In genomic region chr3:121658716-121659435, GRCh38 we compare ENCODE assay signal across 13 cellular contexts. TPM values are rescaled to one million over a fixed set of nuclear protein-coding genes. Genes with fewer than 3 reads are reported as not detected.
A peak's percentile ranks its signal among the peaks of the same experiment; 100 is the strongest.
DNase-seq lines count a peak whose midpoint lies in the region; ATAC-seq, FAIRE-seq and TF ChIP-seq lines count a peak whose summit lies in the region.
"Had no signal": no experiment of that assay in that cellular context is flagged by ENCODE, and none has a peak within 500 bp of the region (broad histone marks: within the 10 kb centered on the region; RNA-seq: fewer than 3 reads in every experiment).

No MANE protein-coding gene starts in this region.

- POLR2A ChIA-PET in CD4-positive, alpha-beta memory T cell (lab: Charles Lee; ENCODE audit: partially characterized antibody) = interaction anchor here (0.5 to 4.1 kb wide), 3 partner anchors 11 to 172 kb away, joined by 3 to 33 read pairs (median 6); partner anchors contain the start of gene GOLGB1

- H3K4me3 ChIP-seq in CD4-positive, alpha-beta memory T cell (ENCODE audit: low read length in 2 of 2) = peak overlapping the region; percentile 58 to 76
- peak overlapping the region in 1 of 3 donors; percentile 39 for H3K4me3 ChIP-seq in right lobe of liver

- intact Hi-C loops in CD4-positive, alpha-beta memory T cell (cut with micrococcal nuclease) = no loop called here
- intact Hi-C loops in natural killer cell (cut with micrococcal nuclease) = no loop called here
- intact Hi-C loops in right lobe of liver (cut with DNase I) = no loop called here

- peaks cover 59% of the 10 kb centered on the region for H3K4me1 ChIP-seq in CD4-positive, alpha-beta memory T cell (ENCODE audit: insufficient read depth, low read length)
- H3K4me1 ChIP-seq in right lobe of liver = no peaks in the 10 kb centered on the region
- H3K4me1 ChIP-seq: gastroesophageal sphincter had no signal

- 72% methylated on average over 5 of the region's 6 CpGs for WGBS in right lobe of liver (ENCODE audit: insufficient coverage, low coverage, low lambda C conversion rate, missing lambda C conversion rate)

- peak overlapping the region; percentile 85 for H3K27ac ChIP-seq in CD4-positive, alpha-beta memory T cell (ENCODE audit: low read depth, low read length)
- H3K27ac ChIP-seq in right lobe of liver = no peak overlapping the region
- H3K27ac ChIP-seq: gastroesophageal sphincter had no signal

- H3K36me3 Mint-ChIP-seq in CD4-positive, alpha-beta memory T cell = peaks cover 38 to 71% of the 10 kb centered on the region in 2 donors
- H3K36me3 Mint-ChIP-seq in activated naive CD8-positive, alpha-beta T cell = peaks cover 26% of the 10 kb centered on the region
- H3K36me3 Mint-ChIP-seq in natural killer cell = peaks cover 15% of the 10 kb centered on the region

- H3K4me1 Mint-ChIP-seq in CD4-positive, alpha-beta memory T cell = peaks cover 46 to 76% (median 62%) of the 10 kb centered on the region in 4 donors
- peaks cover 70% of the 10 kb centered on the region for H3K4me1 Mint-ChIP-seq in activated naive CD8-positive, alpha-beta T cell (ENCODE audit: low read depth)
- peaks cover 68 to 69% of the 10 kb centered on the region in 2 donors for H3K4me1 Mint-ChIP-seq in natural killer cell

- CTCF ChIA-PET in CD4-positive, alpha-beta memory T cell (lab: Charles Lee; ENCODE audit: partially characterized antibody) = no interaction called here

- ATAC-seq in natural killer cell (no peak), right lobe of liver (no peak)
- ATAC-seq: gastroesophageal sphincter had no signal

- H3K27me3 Mint-ChIP-seq in CD4-positive, alpha-beta memory T cell = no peaks in the 10 kb centered on the region
- H3K27me3 Mint-ChIP-seq in activated naive CD8-positive, alpha-beta T cell = no peaks in the 10 kb centered on the region
- no peaks in the 10 kb centered on the region for H3K27me3 Mint-ChIP-seq in natural killer cell (ENCODE audit: low read depth in 2 of 2)

- H3K27me3 ChIP-seq in CD4-positive, alpha-beta memory T cell (ENCODE audit: insufficient read depth, low read length) = no peaks in the 10 kb centered on the region
- H3K27me3 ChIP-seq in right lobe of liver = no peaks in the 10 kb centered on the region
- H3K27me3 ChIP-seq: gastroesophageal sphincter had no signal

- H3K9me3 ChIP-seq in CD4-positive, alpha-beta memory T cell (ENCODE audit: control insufficient read depth in 1 of 2, low read length in 2 of 2) = no peaks in the 10 kb centered on the region
- no peaks in the 10 kb centered on the region for H3K9me3 ChIP-seq in right lobe of liver
- H3K9me3 ChIP-seq: gastroesophageal sphincter had no signal

- H3K36me3 ChIP-seq in CD4-positive, alpha-beta memory T cell (ENCODE audit: insufficient read depth, low read length) = peaks cover 37% of the 10 kb centered on the region
- peaks cover 0 to 10% (median 3%) of the 10 kb centered on the region in 4 donors for H3K36me3 ChIP-seq in right lobe of liver

- peak overlapping the region; percentile 91 to 99 (median 94) for H3K4me3 Mint-ChIP-seq in CD4-positive, alpha-beta memory T cell
- peak overlapping the region; percentile 97 for H3K4me3 Mint-ChIP-seq in activated naive CD8-positive, alpha-beta T cell
- peak overlapping the region; percentile 96 for H3K4me3 Mint-ChIP-seq in natural killer cell

- no peak for TF ChIP-seq CTCF in natural killer cell (IDR thresholded peaks at IDR 0.05)
- no peak for TF ChIP-seq CTCF in right lobe of liver (IDR thresholded peaks at IDR 0.05)

- no peak for TF ChIP-seq POLR2A in right lobe of liver (IDR thresholded peaks at IDR 0.05)

- no peak for DNase-seq in CD4-positive, alpha-beta memory T cell
- DNase-seq in GM18507 (ENCODE audit: extremely low spot score, insufficient read length, low read depth) = no peak
- no peak for DNase-seq in natural killer cell
- DNase-seq in activated effector memory CD4-positive, alpha-beta T cell treated with anti-CD3 and anti-CD28 coated beads, Interleukin-2, amount 50 U/mL, for 16 hours = no peak
- no peak for DNase-seq in DMS153 treated with DMSO at 0.1 percent for 48 hours (lab: John Stamatoyannopoulos, UW; ENCODE audit: unreplicated experiment)
- DNase-seq in inferior parietal cortex (ENCODE audit: extremely low spot score) = no peak
- DNase-seq in right lobe of liver = no peak
- DNase-seq: GF-D8; RPMI8226; stimulated activated CD4-positive, alpha-beta T cell treated with anti-CD3 and anti-CD28 coated beads, Interleukin-4, amount 100 ng/mL, for 4 hours had no signal

- peak overlapping the region; percentile 95 to 100 (median 99) for H3K27ac Mint-ChIP-seq in CD4-positive, alpha-beta memory T cell
- H3K27ac Mint-ChIP-seq in activated naive CD8-positive, alpha-beta T cell = peak overlapping the region; percentile 99
- H3K27ac Mint-ChIP-seq in natural killer cell = peak overlapping the region; percentile 97 to 99

- peak; percentile 21 for FAIRE-seq in GM18507 (lab: Jason Lieb, UNC)
- FAIRE-seq: HTR-8/SVneo had no signal

- H3K9me3 Mint-ChIP-seq in CD4-positive, alpha-beta memory T cell = no peaks in the 10 kb centered on the region
- no peaks in the 10 kb centered on the region for H3K9me3 Mint-ChIP-seq in activated naive CD8-positive, alpha-beta T cell (ENCODE audit: low read depth)
- no peaks in the 10 kb centered on the region for H3K9me3 Mint-ChIP-seq in natural killer cell

RNA-seq across cellular contexts. Expression of gene HCLS1, which starts 1.8 kb away (rescaled TPM):
- total RNA-seq in CD4-positive, alpha-beta memory T cell = 100 to 1,000 TPM; 336 TPM
- 100 to 1,000 TPM; 441 to 503 TPM for polyA plus RNA-seq in CD4-positive, alpha-beta memory T cell
- total RNA-seq in natural killer cell (100 to 1,000 TPM; 331 to 356 (median 336) TPM), right lobe of liver (10 to 100 TPM; 13.7 to 20.4 (median 16.9) TPM)

Comparison
In these comparisons a context has a peak if more than half of its experiments do, and no peak if none do; other contexts are left out.
1. RNA of gene HCLS1, which starts 1.8 kb away (total RNA-seq): 336 TPM in CD4-positive, alpha-beta memory T cell and 331 to 356 TPM in natural killer cell; 13.7 to 20.4 TPM in right lobe of liver; every median in the first group is over 10 times any median in the second.
2. Peak in every context shown above with its lines, with median percentiles within 50 percentile points of each other: H3K27ac Mint-ChIP-seq and H3K4me3 Mint-ChIP-seq.